8 cellular contexts compared by ENCODE assay signal in genomic region chr4:84691170-84691691, GRCh38.
DNase-seq lines count a peak whose midpoint lies in the region; ATAC-seq and TF ChIP-seq lines count a peak whose summit lies in the region.

No MANE protein-coding gene starts in this region.

- TF ChIP-seq CTCF in left ventricle myocardium inferior (IDR thresholded peaks at IDR 0.05; ENCODE audit: borderline replicate concordance) (no peak), upper lobe of right lung (IDR thresholded peaks at IDR 0.05) (no peak)

- DNase-seq in Right ventricle myocardium inferior (ENCODE audit: missing footprints) (no peak), left ventricle myocardium inferior (no peak), T1000 (lab: John Stamatoyannopoulos, UW) (peak; percentile 50), glomerular endothelial cell (ENCODE audit: extremely low read depth, low read depth, low spot score) (peak; percentile 18), upper lobe of right lung (no peak)

- peaks cover 90% of the 10 kb centered on the region for H3K36me3 ChIP-seq in left ventricle myocardium inferior
- peaks cover 85% of the 10 kb centered on the region for H3K36me3 ChIP-seq in upper lobe of right lung

- H3K27ac ChIP-seq in left ventricle myocardium inferior (replicated peaks) (no peak overlapping the region), upper lobe of right lung (no peak overlapping the region)

- no peaks in the 10 kb centered on the region for H3K9me3 ChIP-seq in left ventricle myocardium inferior (replicated peaks)
- H3K9me3 ChIP-seq in upper lobe of right lung: no peaks in the 10 kb centered on the region

- H3K4me1 ChIP-seq in left ventricle myocardium inferior: no peaks in the 10 kb centered on the region
- peaks cover 3% of the 10 kb centered on the region for H3K4me1 ChIP-seq in upper lobe of right lung

- intact Hi-C loops in Right ventricle myocardium inferior (cut with DNase I) (no loop called here), left ventricle myocardium inferior (cut with micrococcal nuclease) (no loop called here), upper lobe of right lung (cut with DNase I) (no loop called here)

- H3K4me3 ChIP-seq in left ventricle myocardium inferior: no peak overlapping the region
- no peak overlapping the region for H3K4me3 ChIP-seq in upper lobe of right lung

- ATAC-seq in Right ventricle myocardium inferior: peak; percentile 65
- peak; percentile 80 for ATAC-seq in upper lobe of right lung
- ATAC-seq in HG03045 (IDR thresholded peaks at IDR 0.05; ENCODE audit: unreplicated experiment): no peak
- ATAC-seq in GM19328 (IDR thresholded peaks at IDR 0.05; ENCODE audit: unreplicated experiment): no peak
- ATAC-seq in HG02642 (IDR thresholded peaks at IDR 0.05; ENCODE audit: poor library complexity, unreplicated experiment): no peak

- H3K27me3 ChIP-seq in left ventricle myocardium inferior (ENCODE audit: low read depth): no peaks in the 10 kb centered on the region
- no peaks in the 10 kb centered on the region for H3K27me3 ChIP-seq in upper lobe of right lung

Comparison
In these comparisons a context has a peak if more than half of its experiments do, and no peak if none do; other contexts are left out.
1. ATAC-seq: peak in Right ventricle myocardium inferior (single experiment) and upper lobe of right lung (single experiment); none in HG03045 (single experiment), GM19328 (single experiment) and HG02642 (single experiment).
2. DNase-seq: peak in T1000 (single experiment) and glomerular endothelial cell (single experiment); none in Right ventricle myocardium inferior (single experiment), left ventricle myocardium inferior (single experiment) and upper lobe of right lung (single experiment).